ENCODE assay signal across 22 cellular contexts in the genomic region with DNA sequence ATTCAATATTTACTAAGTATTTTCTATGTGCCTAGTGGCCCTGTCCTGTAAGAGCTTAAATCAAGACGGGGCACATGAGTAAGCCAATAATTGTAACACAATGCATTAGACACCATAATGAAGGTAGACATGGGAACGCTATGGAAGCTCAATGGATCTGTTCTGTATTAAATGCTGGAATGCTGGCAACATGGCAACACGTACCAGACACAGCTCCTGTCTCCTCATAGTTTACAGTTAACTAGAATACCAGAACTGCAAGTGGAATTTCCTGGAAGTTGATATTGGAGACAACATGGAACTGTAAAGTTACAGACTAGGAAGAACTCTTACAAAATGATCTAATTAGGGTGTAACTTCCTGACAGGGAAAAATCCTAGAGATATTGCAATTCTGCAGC. TPM values are rescaled to one million over a fixed set of nuclear protein-coding genes. Genes with fewer than 3 reads are reported as not detected.
DNase-seq lines count a peak whose midpoint lies in the region; ATAC-seq and TF ChIP-seq lines count a peak whose summit lies in the region.
"Had no signal": no experiment of that assay in that cellular context is flagged by ENCODE, and none has a peak within 500 bp of the region (broad histone marks: within the 10 kb centered on the region; RNA-seq: fewer than 3 reads in every experiment).

No MANE protein-coding gene starts in this region.

- CTCF ChIA-PET in SK-N-SH (lab: Yijun Ruan, JAX), result interaction anchor here (0.8 to 2.5 kb wide), 4 partner anchors 19 to 154 kb away, joined by 3 to 12 read pairs (median 6); no protein-coding TSS in a partner anchor
- CTCF ChIA-PET in activated CD4-positive, alpha-beta T cell treated with anti-CD3 and anti-CD28 coated beads for 36 hours (lab: Charles Lee), result interaction anchor here (3.6 kb wide), 1 partner anchor 22 kb away, joined by 20 read pairs; no protein-coding TSS in a partner anchor

- TF ChIP-seq EP300 in SK-N-SH (IDR thresholded peaks at IDR 0.05; ENCODE audit: borderline replicate concordance in 1 of 2, low read depth in 1 of 2, low read length in 1 of 2), result no peak

- POLR2A ChIA-PET in SK-N-SH (lab: Yijun Ruan, JAX), result no interaction called here
- POLR2A ChIA-PET in activated CD4-positive, alpha-beta T cell treated with anti-CD3 and anti-CD28 coated beads for 36 hours (lab: Charles Lee), result no interaction called here

- TF ChIP-seq RAD21 in SK-N-SH (IDR thresholded peaks at IDR 0.05; ENCODE audit: low read length), result no peak

- peak; percentile 93 for ATAC-seq in SK-N-SH treated with all-trans-retinoic acid at 6 μM for 48 hours
- ATAC-seq in activated CD4-positive, alpha-beta T cell treated with anti-CD3 and anti-CD28 coated beads for 36 hours, result no peak
- ATAC-seq: CD8-positive, alpha-beta T cell; GM12878 had no signal

- no peak overlapping the region for H3K27ac Mint-ChIP-seq in activated CD4-positive, alpha-beta T cell treated with anti-CD3 and anti-CD28 coated beads for 36 hours
- H3K27ac Mint-ChIP-seq: CD4-positive, CD25-positive, alpha-beta regulatory T cell; CD8-positive, alpha-beta T cell; HFFc6 had no signal

- intact Hi-C loops in activated CD4-positive, alpha-beta T cell treated with anti-CD3 and anti-CD28 coated beads for 36 hours (cut with DNase I, micrococcal nuclease), result no loop called here

- H3K4me1 ChIP-seq in SK-N-SH (ENCODE audit: control insufficient read depth in 1 of 2, insufficient read depth in 2 of 2, low read depth in 1 of 2, low read length in 1 of 2) (no peaks in the 10 kb centered on the region; a peak in 1 of 4 replicates), adipocyte (ENCODE audit: control insufficient read depth, insufficient read depth, low read length) (no peaks in the 10 kb centered on the region), right atrium auricular region (no peaks in the 10 kb centered on the region)
- H3K4me1 ChIP-seq: BLaER1, Caco-2, HAP-1 had no signal

- H3K27ac ChIP-seq in SK-N-SH (ENCODE audit: low read depth in 2 of 2, low read length in 1 of 2), result peak overlapping the region in 1 of 2 experiments; percentile 62; a peak in 1 of 4 replicates
- H3K27ac ChIP-seq in right atrium auricular region, result no peak overlapping the region
- H3K27ac ChIP-seq: 22Rv1, BLaER1, C4-2B had no signal

- H3K79me2 ChIP-seq in SK-N-SH (ENCODE audit: insufficient read depth), result no peaks in the 10 kb centered on the region

- TF ChIP-seq CTCF in SK-N-SH (IDR thresholded peaks at IDR 0.05) (no peak), fibroblast of villous mesenchyme (IDR thresholded peaks at IDR 0.05; ENCODE audit: insufficient read depth, low read depth, low read length) (no peak), right atrium auricular region (IDR thresholded peaks at IDR 0.05) (no peak)

- no peaks in the 10 kb centered on the region for H4K20me1 ChIP-seq in SK-N-SH (ENCODE audit: insufficient read depth)
- H4K20me1 ChIP-seq: BLaER1 had no signal

- no peaks in the 10 kb centered on the region for H3K9me3 Mint-ChIP-seq in activated CD4-positive, alpha-beta T cell treated with anti-CD3 and anti-CD28 coated beads for 36 hours (ENCODE audit: low read depth)
- H3K9me3 Mint-ChIP-seq: CD8-positive, alpha-beta T cell had no signal

- no peaks in the 10 kb centered on the region for H3F3A ChIP-seq in SK-N-SH (replicated peaks; ENCODE audit: insufficient read depth)

- no peaks in the 10 kb centered on the region for H3K9me2 ChIP-seq in SK-N-SH

- no peaks in the 10 kb centered on the region for H3K36me3 ChIP-seq in SK-N-SH (replicated peaks in 1 of 2; ENCODE audit: control insufficient read depth in 1 of 2, insufficient read depth in 2 of 2, low read length in 1 of 2)
- no peaks in the 10 kb centered on the region for H3K36me3 ChIP-seq in adipocyte (ENCODE audit: control insufficient read depth, insufficient read depth, low read length, severe bottlenecking)
- no peaks in the 10 kb centered on the region for H3K36me3 ChIP-seq in right atrium auricular region
- H3K36me3 ChIP-seq: BLaER1, HAP-1 had no signal

- H3K4me2 ChIP-seq in SK-N-SH, result no peak overlapping the region
- H3K4me2 ChIP-seq: BLaER1 had no signal

- H3K4me3 Mint-ChIP-seq in activated CD4-positive, alpha-beta T cell treated with anti-CD3 and anti-CD28 coated beads for 36 hours, result no peak overlapping the region
- H3K4me3 Mint-ChIP-seq: CD4-positive, CD25-positive, alpha-beta regulatory T cell; CD8-positive, alpha-beta T cell; HFFc6 had no signal

- peaks cover 7% of the 10 kb centered on the region for H3K4me1 Mint-ChIP-seq in activated CD4-positive, alpha-beta T cell treated with anti-CD3 and anti-CD28 coated beads for 36 hours

- H3K9me3 ChIP-seq in SK-N-SH (no peaks in the 10 kb centered on the region), adipocyte (ENCODE audit: control insufficient read depth, low read length) (no peaks in the 10 kb centered on the region), right atrium auricular region (no peaks in the 10 kb centered on the region)
- H3K9me3 ChIP-seq: BLaER1, Caco-2, HAP-1 had no signal

- H3K27me3 ChIP-seq in SK-N-SH (ENCODE audit: insufficient read depth) (no peaks in the 10 kb centered on the region), adipocyte (replicated peaks; ENCODE audit: control insufficient read depth, insufficient read depth, low read length) (no peaks in the 10 kb centered on the region), right atrium auricular region (no peaks in the 10 kb centered on the region)
- H3K27me3 ChIP-seq: BLaER1 had no signal

- no peak overlapping the region for H3K9ac ChIP-seq in SK-N-SH
- H3K9ac ChIP-seq in adipocyte (ENCODE audit: low read length), result no peak overlapping the region
- H3K9ac ChIP-seq: BLaER1 had no signal

- no peaks in the 10 kb centered on the region for H3K27me3 Mint-ChIP-seq in activated CD4-positive, alpha-beta T cell treated with anti-CD3 and anti-CD28 coated beads for 36 hours

- H3K36me3 Mint-ChIP-seq in activated CD4-positive, alpha-beta T cell treated with anti-CD3 and anti-CD28 coated beads for 36 hours (ENCODE audit: low read depth), result no peaks in the 10 kb centered on the region
- H3K36me3 Mint-ChIP-seq: CD4-positive, CD25-positive, alpha-beta regulatory T cell; CD8-positive, alpha-beta T cell had no signal

- H2AFZ ChIP-seq in SK-N-SH (ENCODE audit: low read depth), result no peak overlapping the region

- DNase-seq in SK-N-SH (no peak), adipocyte (ENCODE audit: low read depth) (peak; percentile 36), fibroblast of gingiva (ENCODE audit: low read depth) (peak; percentile 70), fibroblast of villous mesenchyme (ENCODE audit: low read depth) (peak; percentile 47), right atrium auricular region (ENCODE audit: low spot score) (no peak), pons (ENCODE audit: low spot score) (no peak)
- DNase-seq in activated CD4-positive, alpha-beta T cell treated with anti-CD3 and anti-CD28 coated beads for 36 hours, result no peak
- DNase-seq: Caco-2; CD4-positive, CD25-positive, alpha-beta regulatory T cell; CD8-positive, alpha-beta T cell; DMS153; DND-41; EL; GDM1; GOT3; HFFc6 had no signal

- H3K4me3 ChIP-seq in SK-N-SH (ENCODE audit: low read depth in 2 of 2, low read length in 1 of 2) (no peak overlapping the region), adipocyte (ENCODE audit: low read length) (no peak overlapping the region), fibroblast of villous mesenchyme (ENCODE audit: low read depth, low read length) (no peak overlapping the region), right atrium auricular region (no peak overlapping the region)
- H3K4me3 ChIP-seq: BLaER1, GM12878, HAP-1 had no signal

- 67% methylated on average over 3 of the region's 3 CpGs for WGBS in SK-N-SH (ENCODE audit: low lambda C conversion rate)

TF ChIP-seq in SK-N-SH treated with all-trans-retinoic acid at 6 μM for 48 hours, 23 proteins besides CTCF, POLR2A, EP300 and RAD21:
- TF ChIP-seq ZC3H10 (CRISPR knock-in tag; IDR thresholded peaks at IDR 0.05) (no peak), ZFP3 (CRISPR knock-in tag; IDR thresholded peaks at IDR 0.05) (no peak), ZNF70 (CRISPR knock-in tag; IDR thresholded peaks at IDR 0.05) (no peak), TOX (CRISPR knock-in tag; IDR thresholded peaks at IDR 0.05; ENCODE audit: borderline replicate concordance) (no peak), OSR1 (CRISPR knock-in tag; IDR thresholded peaks at IDR 0.05) (no peak)

TF ChIP-seq in SK-N-SH, 30 proteins besides CTCF, POLR2A, EP300 and RAD21:
- no peak for TF ChIP-seq ZBTB33 (IDR thresholded peaks at IDR 0.05; ENCODE audit: borderline replicate concordance, low read depth)
- TF ChIP-seq TAF1 (IDR thresholded peaks at IDR 0.05; ENCODE audit: borderline replicate concordance, low read depth, low read length), result no peak

RNA-seq across cellular contexts. Expression of gene P4HA3, which starts 12.4 kb away (rescaled TPM):
- 8.4 and 9.0 TPM in 2 replicates for polyA plus RNA-seq in SK-N-SH (2012; rRNA removed)
- 6.3 and 7.4 TPM in 2 replicates for polyA plus RNA-seq in SK-N-SH (2012; cell fraction: cytosol; rRNA removed)
- 7.4 and 8.3 TPM in 2 replicates for polyA plus RNA-seq in SK-N-SH (2012; cell fraction: nucleus; rRNA removed)
- 2.6 and 11.9 TPM in 2 replicates for total RNA-seq in fibroblast of villous mesenchyme
- total RNA-seq in right atrium auricular region, result under 1 TPM in 1 of 2 donors, not detected in 1; 0.75 TPM
- total RNA-seq in activated CD4-positive, alpha-beta T cell treated with anti-CD3 and anti-CD28 coated beads for 36 hours, result not detected
- total RNA-seq: Caco-2; CD4-positive, CD25-positive, alpha-beta regulatory T cell; CD8-positive, alpha-beta T cell; GM12878 had no signal
- polyA plus RNA-seq: CD4-positive, CD25-positive, alpha-beta regulatory T cell had no signal

Comparison
In these comparisons a context has a peak if more than half of its experiments do, and no peak if none do; other contexts are left out.
1. DNase-seq: peak in adipocyte (single experiment), fibroblast of gingiva (single experiment) and fibroblast of villous mesenchyme (single experiment); none in SK-N-SH (single experiment), right atrium auricular region (single experiment), activated CD4-positive, alpha-beta T cell treated with anti-CD3 and anti-CD28 coated beads for 36 hours (single experiment) and pons (single experiment).